ENCODE assay signal across 9 cellular contexts in the genomic region with DNA sequence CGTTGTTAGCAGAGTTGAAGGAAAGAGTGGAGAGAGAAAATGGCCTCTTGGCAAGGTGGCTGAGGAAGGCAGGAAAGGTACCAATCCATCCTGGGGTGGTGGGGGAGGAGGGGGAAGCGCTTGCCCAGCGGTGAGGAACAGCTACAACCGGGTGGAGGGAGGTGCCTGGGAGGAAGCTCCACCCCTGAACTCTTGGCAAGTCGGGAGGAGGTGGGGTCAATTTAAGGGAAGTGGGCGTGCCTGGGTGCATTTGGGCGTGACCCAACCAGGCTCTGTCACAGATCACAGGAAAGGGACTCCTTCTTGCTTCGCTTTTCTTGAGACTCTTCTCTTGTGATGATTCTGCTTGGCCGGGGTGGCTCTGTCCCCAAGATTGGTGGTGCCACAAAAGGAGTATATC. TPM values are rescaled to one million over a fixed set of nuclear protein-coding genes. Genes with fewer than 3 reads are reported as not detected.
A peak's percentile ranks its signal among the peaks of the same experiment; 100 is the strongest.
DNase-seq lines count a peak whose midpoint lies in the region; ATAC-seq, FAIRE-seq and TF ChIP-seq lines count a peak whose summit lies in the region.
"Had no signal": no experiment of that assay in that cellular context is flagged by ENCODE, and none has a peak within 500 bp of the region (broad histone marks: within the 10 kb centered on the region; RNA-seq: fewer than 3 reads in every experiment).

No MANE protein-coding gene starts in this region.

- H3K4me1 Mint-ChIP-seq in WTC11 (peaks cover 12% of the 10 kb centered on the region), progenitor cell of endocrine pancreas (ENCODE audit: low read depth) (peaks cover 5% of the 10 kb centered on the region)

- CTCF ChIA-PET in WTC11 (lab: Charles Lee), result interaction anchor here (0.6 to 1.9 kb wide), 8 partner anchors 15 to 420 kb away, joined by 3 to 20 read pairs (median 4); no protein-coding TSS in a partner anchor

- H3K9me3 Mint-ChIP-seq in WTC11 (no peaks in the 10 kb centered on the region), progenitor cell of endocrine pancreas (ENCODE audit: low read depth) (no peaks in the 10 kb centered on the region)

- H3K4me3 ChIP-seq in GM12865 (ENCODE audit: low read depth, low read length) (no peak overlapping the region), bronchial epithelial cell (ENCODE audit: low read depth, low read length) (no peak overlapping the region)

- TF ChIP-seq CTCF in GM12865 (IDR thresholded peaks at IDR 0.05; ENCODE audit: insufficient read depth, low read depth, low read length, missing control alignments) (no peak), WTC11 (IDR thresholded peaks at IDR 0.05) (no peak), bronchial epithelial cell (IDR thresholded peaks at IDR 0.05; ENCODE audit: insufficient read depth, low read length, severe bottlenecking) (no peak), progenitor cell of endocrine pancreas (IDR thresholded peaks at IDR 0.05; ENCODE audit: unreplicated experiment) (no peak)

- H3K4me3 Mint-ChIP-seq in WTC11 (peak overlapping the region; percentile 22; the same call in 1 of the 2 replicates), progenitor cell of endocrine pancreas (ENCODE audit: low read depth) (no peak overlapping the region)

- H3K27me3 ChIP-seq in bronchial epithelial cell (ENCODE audit: control insufficient read depth, insufficient read depth, low read length), result no peaks in the 10 kb centered on the region

- H3K27ac Mint-ChIP-seq in WTC11, result no peak overlapping the region
- H3K27ac Mint-ChIP-seq in progenitor cell of endocrine pancreas, result no peak overlapping the region

- FAIRE-seq in H54 (lab: Jason Lieb, UNC) (peak; percentile 66), bronchial epithelial cell (lab: Jason Lieb, UNC) (no peak)
- FAIRE-seq: colon had no signal

- POLR2A ChIA-PET in WTC11 (lab: Charles Lee), result interaction anchor here (1.0 kb wide), 1 partner anchor 37 kb away, joined by 3 read pairs; no protein-coding TSS in a partner anchor

- H3K36me3 Mint-ChIP-seq in WTC11 (peaks cover 8% of the 10 kb centered on the region; the same call in 1 of the 2 replicates), progenitor cell of endocrine pancreas (ENCODE audit: insufficient read depth) (peaks cover 16% of the 10 kb centered on the region)

- peaks cover 3% of the 10 kb centered on the region for H3K36me3 ChIP-seq in bronchial epithelial cell (ENCODE audit: control insufficient read depth, insufficient read depth, low read length)

- peak; percentile 97 for ATAC-seq in WTC11

- TF ChIP-seq POLR2A in H54 (IDR thresholded peaks at IDR 0.05; ENCODE audit: low read depth, low read length), result no peak

- no peaks in the 10 kb centered on the region for H3K27me3 Mint-ChIP-seq in WTC11 (ENCODE audit: low read depth)
- no peaks in the 10 kb centered on the region for H3K27me3 Mint-ChIP-seq in progenitor cell of endocrine pancreas

- peak; percentile 86 for DNase-seq in GM12865 (ENCODE audit: low read depth)
- peak; percentile 52 for DNase-seq in H54 (ENCODE audit: insufficient read length, low spot score)
- DNase-seq in LHCN-M2 (ENCODE audit: low read depth), result peak; percentile 41
- DNase-seq in WTC11 (ENCODE audit: low spot score), result peak; percentile 84
- DNase-seq in bronchial epithelial cell (ENCODE audit: low read depth), result peak; percentile 73
- DNase-seq in left kidney (ENCODE audit: low read depth, low spot score), result peak; percentile 92
- peak; percentile 34 to 63 for DNase-seq in stimulated activated CD8-positive, alpha-beta memory T cell treated with anti-CD3 and anti-CD28 coated beads, Interleukin-2, amount 100 ng/mL, for 48 hours (ENCODE audit: low read depth in 2 of 2)
- no peak for DNase-seq in progenitor cell of endocrine pancreas (ENCODE audit: low spot score, unreplicated experiment)

TF ChIP-seq in WTC11, 78 proteins besides CTCF, POLR2A, EP300 and RAD21 (continues in another document):
- TF ChIP-seq, protein P1, sequence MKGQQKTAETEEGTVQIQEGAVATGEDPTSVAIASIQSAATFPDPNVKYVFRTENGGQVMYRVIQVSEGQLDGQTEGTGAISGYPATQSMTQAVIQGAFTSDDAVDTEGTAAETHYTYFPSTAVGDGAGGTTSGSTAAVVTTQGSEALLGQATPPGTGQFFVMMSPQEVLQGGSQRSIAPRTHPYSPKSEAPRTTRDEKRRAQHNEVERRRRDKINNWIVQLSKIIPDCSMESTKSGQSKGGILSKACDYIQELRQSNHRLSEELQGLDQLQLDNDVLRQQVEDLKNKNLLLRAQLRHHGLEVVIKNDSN (CRISPR knock-in tag; IDR thresholded peaks at IDR 0.05), result no peak
- TF ChIP-seq, protein P2, sequence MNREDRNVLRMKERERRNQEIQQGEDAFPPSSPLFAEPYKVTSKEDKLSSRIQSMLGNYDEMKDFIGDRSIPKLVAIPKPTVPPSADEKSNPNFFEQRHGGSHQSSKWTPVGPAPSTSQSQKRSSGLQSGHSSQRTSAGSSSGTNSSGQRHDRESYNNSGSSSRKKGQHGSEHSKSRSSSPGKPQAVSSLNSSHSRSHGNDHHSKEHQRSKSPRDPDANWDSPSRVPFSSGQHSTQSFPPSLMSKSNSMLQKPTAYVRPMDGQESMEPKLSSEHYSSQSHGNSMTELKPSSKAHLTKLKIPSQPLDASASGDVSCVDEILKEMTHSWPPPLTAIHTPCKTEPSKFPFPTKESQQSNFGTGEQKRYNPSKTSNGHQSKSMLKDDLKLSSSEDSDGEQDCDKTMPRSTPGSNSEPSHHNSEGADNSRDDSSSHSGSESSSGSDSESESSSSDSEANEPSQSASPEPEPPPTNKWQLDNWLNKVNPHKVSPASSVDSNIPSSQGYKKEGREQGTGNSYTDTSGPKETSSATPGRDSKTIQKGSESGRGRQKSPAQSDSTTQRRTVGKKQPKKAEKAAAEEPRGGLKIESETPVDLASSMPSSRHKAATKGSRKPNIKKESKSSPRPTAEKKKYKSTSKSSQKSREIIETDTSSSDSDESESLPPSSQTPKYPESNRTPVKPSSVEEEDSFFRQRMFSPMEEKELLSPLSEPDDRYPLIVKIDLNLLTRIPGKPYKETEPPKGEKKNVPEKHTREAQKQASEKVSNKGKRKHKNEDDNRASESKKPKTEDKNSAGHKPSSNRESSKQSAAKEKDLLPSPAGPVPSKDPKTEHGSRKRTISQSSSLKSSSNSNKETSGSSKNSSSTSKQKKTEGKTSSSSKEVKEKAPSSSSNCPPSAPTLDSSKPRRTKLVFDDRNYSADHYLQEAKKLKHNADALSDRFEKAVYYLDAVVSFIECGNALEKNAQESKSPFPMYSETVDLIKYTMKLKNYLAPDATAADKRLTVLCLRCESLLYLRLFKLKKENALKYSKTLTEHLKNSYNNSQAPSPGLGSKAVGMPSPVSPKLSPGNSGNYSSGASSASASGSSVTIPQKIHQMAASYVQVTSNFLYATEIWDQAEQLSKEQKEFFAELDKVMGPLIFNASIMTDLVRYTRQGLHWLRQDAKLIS (CRISPR knock-in tag; IDR thresholded peaks at IDR 0.05; ENCODE audit: borderline replicate concordance), result no peak
- TF ChIP-seq, protein P3, sequence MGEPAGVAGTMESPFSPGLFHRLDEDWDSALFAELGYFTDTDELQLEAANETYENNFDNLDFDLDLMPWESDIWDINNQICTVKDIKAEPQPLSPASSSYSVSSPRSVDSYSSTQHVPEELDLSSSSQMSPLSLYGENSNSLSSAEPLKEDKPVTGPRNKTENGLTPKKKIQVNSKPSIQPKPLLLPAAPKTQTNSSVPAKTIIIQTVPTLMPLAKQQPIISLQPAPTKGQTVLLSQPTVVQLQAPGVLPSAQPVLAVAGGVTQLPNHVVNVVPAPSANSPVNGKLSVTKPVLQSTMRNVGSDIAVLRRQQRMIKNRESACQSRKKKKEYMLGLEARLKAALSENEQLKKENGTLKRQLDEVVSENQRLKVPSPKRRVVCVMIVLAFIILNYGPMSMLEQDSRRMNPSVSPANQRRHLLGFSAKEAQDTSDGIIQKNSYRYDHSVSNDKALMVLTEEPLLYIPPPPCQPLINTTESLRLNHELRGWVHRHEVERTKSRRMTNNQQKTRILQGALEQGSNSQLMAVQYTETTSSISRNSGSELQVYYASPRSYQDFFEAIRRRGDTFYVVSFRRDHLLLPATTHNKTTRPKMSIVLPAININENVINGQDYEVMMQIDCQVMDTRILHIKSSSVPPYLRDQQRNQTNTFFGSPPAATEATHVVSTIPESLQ (CRISPR knock-in tag; IDR thresholded peaks at IDR 0.05), result no peak
- TF ChIP-seq ZNF263 (CRISPR knock-in tag; IDR thresholded peaks at IDR 0.05; ENCODE audit: low read depth) (no peak), NFATC4 (CRISPR knock-in tag; IDR thresholded peaks at IDR 0.05) (no peak), TEAD1 (CRISPR knock-in tag; IDR thresholded peaks at IDR 0.05) (no peak)
- TF ChIP-seq, protein P4, sequence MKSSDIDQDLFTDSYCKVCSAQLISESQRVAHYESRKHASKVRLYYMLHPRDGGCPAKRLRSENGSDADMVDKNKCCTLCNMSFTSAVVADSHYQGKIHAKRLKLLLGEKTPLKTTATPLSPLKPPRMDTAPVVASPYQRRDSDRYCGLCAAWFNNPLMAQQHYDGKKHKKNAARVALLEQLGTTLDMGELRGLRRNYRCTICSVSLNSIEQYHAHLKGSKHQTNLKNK (CRISPR knock-in tag; IDR thresholded peaks at IDR 0.05), result no peak
- TF ChIP-seq, protein P5, sequence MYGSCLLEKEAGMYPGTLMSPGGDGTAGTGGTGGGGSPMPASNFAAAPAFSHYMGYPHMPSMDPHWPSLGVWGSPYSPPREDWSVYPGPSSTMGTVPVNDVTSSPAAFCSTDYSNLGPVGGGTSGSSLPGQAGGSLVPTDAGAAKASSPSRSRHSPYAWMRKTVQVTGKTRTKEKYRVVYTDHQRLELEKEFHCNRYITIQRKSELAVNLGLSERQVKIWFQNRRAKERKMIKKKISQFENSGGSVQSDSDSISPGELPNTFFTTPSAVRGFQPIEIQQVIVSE (CRISPR knock-in tag; IDR thresholded peaks at IDR 0.05; ENCODE audit: borderline replicate concordance), result no peak

RNA-seq across cellular contexts. Expression of a gene that starts 41.7 kb away (rescaled TPM):
- total RNA-seq in LHCN-M2 (2014; rRNA removed) (0.90 and 1.4 TPM in 2 replicates), WTC11 (2021) (9.3 to 12.0 TPM (median 9.6 TPM) in 3 replicates), bronchial epithelial cell (1.1 and 1.4 TPM in 2 replicates), progenitor cell of endocrine pancreas (38.0 and 40.9 TPM in 2 replicates)
- polyA plus RNA-seq in LHCN-M2 (2012), result 3.3 TPM
